9 cellular contexts compared by ENCODE assay signal in the genomic region with DNA sequence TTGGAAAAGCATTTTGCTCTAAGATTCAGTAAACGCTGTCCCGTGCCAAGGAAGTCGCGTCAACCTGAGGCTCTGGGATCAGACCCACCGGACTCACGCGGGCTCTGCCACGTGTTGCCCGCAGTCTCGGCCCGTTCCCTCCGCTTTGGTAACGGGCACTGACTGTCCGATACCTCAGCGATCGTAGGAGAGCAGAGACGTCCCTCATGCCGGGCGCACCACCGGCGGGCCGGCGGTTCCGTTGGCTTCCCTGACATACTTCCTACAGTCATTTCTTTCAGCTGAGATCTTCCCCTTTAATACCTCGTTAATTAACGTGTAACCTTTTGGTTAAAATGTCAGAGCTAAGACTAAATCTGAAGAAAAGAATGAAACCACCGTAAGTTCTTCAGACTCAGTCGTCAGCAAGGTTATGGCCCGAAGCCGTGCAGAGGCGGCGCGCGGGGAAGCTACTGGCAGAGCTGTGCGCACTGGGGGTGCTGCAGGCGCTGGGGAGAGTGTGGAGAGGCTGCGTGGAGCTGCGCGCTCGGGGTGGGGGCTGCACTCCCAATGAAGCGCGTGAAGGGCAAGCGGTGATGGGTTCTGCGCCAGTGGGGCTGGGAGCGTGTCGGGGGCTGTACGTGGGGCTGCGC. TPM values are rescaled to one million over a fixed set of nuclear protein-coding genes. Genes with fewer than 3 reads are reported as not detected.
A peak's percentile ranks its signal among the peaks of the same experiment; 100 is the strongest.
DNase-seq lines count a peak whose midpoint lies in the region; ATAC-seq, FAIRE-seq and TF ChIP-seq lines count a peak whose summit lies in the region.
"Not testable (repeated sequence)": the region's sequence is repeated elsewhere in the genome, so short reads cannot be mapped to it uniquely, and the experiment has no call there.
"Had no signal": no experiment of that assay in that cellular context is flagged by ENCODE, and none has a peak within 500 bp of the region (broad histone marks: within the 10 kb centered on the region; RNA-seq: fewer than 3 reads in every experiment).

No MANE protein-coding gene starts in this region.

- not testable (repeated sequence) for TF ChIP-seq CTCF in glutamatergic neuron (IDR thresholded peaks at IDR 0.05; ENCODE audit: partially characterized antibody, unreplicated experiment); HepG2 (CRISPR knock-in tag; IDR thresholded peaks at IDR 0.05); pancreas (IDR thresholded peaks at IDR 0.05)

- peak in 1 of 5 donors; percentile 0 for DNase-seq in CD8-positive, alpha-beta memory T cell
- DNase-seq in NCI-H526 (lab: John Stamatoyannopoulos, UW), result peak; percentile 23 to 70
- DNase-seq in activated CD8-positive, alpha-beta memory T cell treated with anti-CD3 and anti-CD28 coated beads, Interleukin-2, amount 50 U/mL, for 48 hours, result peak; percentile 53
- DNase-seq in central memory CD8-positive, alpha-beta T cell (ENCODE audit: low spot score in 2 of 2); HepG2 (ENCODE audit: low spot score): not testable (repeated sequence)
- peak; percentile 54 for DNase-seq in glutamatergic neuron
- peak in 3 of 6 donors; percentile 16 to 66 (median 55) for DNase-seq in pancreas
- peak; percentile 2 to 13 for DNase-seq in stimulated activated naive CD8-positive, alpha-beta T cell treated with anti-CD3 and anti-CD28 coated beads, Interleukin-15, amount 100 ng/mL, for 72 hours

- not testable (repeated sequence) for TF ChIP-seq EP300 in HepG2 (IDR thresholded peaks at IDR 0.05; ENCODE audit: low read depth in 2 of 2, low read length in 2 of 2); HepG2 (CRISPR knock-in tag; IDR thresholded peaks at IDR 0.05; ENCODE audit: borderline replicate concordance)

- POLR2A ChIA-PET in CD8-positive, alpha-beta memory T cell (lab: Charles Lee); HepG2 (lab: Yijun Ruan, JAX): not testable (repeated sequence)

- peak; percentile 14 for ATAC-seq in central memory CD8-positive, alpha-beta T cell (replicated peaks; ENCODE audit: extremely low read depth, poor library complexity, severe bottlenecking)
- ATAC-seq in HepG2 (peak; percentile 47; the same call in 1 of the 3 replicates), pancreas (peak; percentile 72 to 84 (median 76))
- ATAC-seq in stimulated activated naive CD8-positive, alpha-beta T cell treated with anti-CD3 and anti-CD28 coated beads, Interleukin-15, amount 100 ng/mL, for 72 hours, result peak; percentile 74

- peak overlapping the region in 6 of 7 donors; percentile 36 to 80 (median 72) for H3K4me3 Mint-ChIP-seq in CD8-positive, alpha-beta memory T cell
- peak overlapping the region; percentile 74 for H3K4me3 Mint-ChIP-seq in central memory CD8-positive, alpha-beta T cell
- H3K4me3 Mint-ChIP-seq in glutamatergic neuron (ENCODE audit: unreplicated experiment), result peak overlapping the region; percentile 82
- H3K4me3 Mint-ChIP-seq in stimulated activated naive CD8-positive, alpha-beta T cell treated with anti-CD3 and anti-CD28 coated beads, Interleukin-15, amount 100 ng/mL, for 72 hours, result peak overlapping the region; percentile 84 to 85

- BruUV-seq in HepG2 (replicated peaks; lab: Mats Ljungman, UMichigan), result not testable (repeated sequence)

- intact Hi-C loops in HepG2 (cut with micrococcal nuclease; ENCODE audit: unreplicated experiment); pancreas (cut with DNase I): not testable (repeated sequence)

- not testable (repeated sequence) for H3K4me1 ChIP-seq in CD8-positive, alpha-beta memory T cell (ENCODE audit: insufficient read depth, low read length); HepG2 (ENCODE audit: insufficient read depth, low read length); pancreas

- TF ChIP-seq RAD21 in HepG2 (CRISPR knock-in tag; IDR thresholded peaks at IDR 0.05), result not testable (repeated sequence)

- H2AFZ ChIP-seq in HepG2 (ENCODE audit: low read length), result not testable (repeated sequence)

- not testable (repeated sequence) for H3K36me3 ChIP-seq in CD8-positive, alpha-beta memory T cell (ENCODE audit: insufficient read depth, low read length); HepG2 (replicated peaks in 1 of 2; ENCODE audit: control insufficient read depth in 1 of 2, insufficient read depth in 2 of 2, low read length in 2 of 2); pancreas

- not testable (repeated sequence) for TF ChIP-seq POLR2A in HepG2 (IDR thresholded peaks at IDR 0.05; ENCODE audit: insufficient read depth in 1 of 2, low read depth in 2 of 2, low read length in 2 of 2)

- not testable (repeated sequence) for H3K9me3 ChIP-seq in CD8-positive, alpha-beta memory T cell (ENCODE audit: low read length); HepG2 (ENCODE audit: low read length); pancreas

- not testable (repeated sequence) for H4K20me1 ChIP-seq in HepG2 (ENCODE audit: insufficient read depth, low read length)

- not testable (repeated sequence) for H3K4me3 ChIP-seq in CD8-positive, alpha-beta memory T cell (ENCODE audit: low read length); HepG2 (replicated peaks in 1 of 3; ENCODE audit: insufficient read depth in 1 of 3, low read depth in 2 of 3, low read length in 3 of 3)
- H3K4me3 ChIP-seq in pancreas, result peak overlapping the region; percentile 15 to 62 (median 35)

- H3K4me1 Mint-ChIP-seq in CD8-positive, alpha-beta memory T cell, result peaks cover 8 to 16% (median 13%) of the 10 kb centered on the region in 3 donors
- not testable (repeated sequence) for H3K4me1 Mint-ChIP-seq in central memory CD8-positive, alpha-beta T cell; glutamatergic neuron (ENCODE audit: low read depth, unreplicated experiment)
- H3K4me1 Mint-ChIP-seq in stimulated activated naive CD8-positive, alpha-beta T cell treated with anti-CD3 and anti-CD28 coated beads, Interleukin-15, amount 100 ng/mL, for 72 hours, result peaks cover 17% of the 10 kb centered on the region

- in situ Hi-C loops in HepG2 (cut with HindIII; ENCODE audit: extremely low pct_ligation_motif_present, low pct_unique_long_range_greater_than_20kb), result not testable (repeated sequence)

- not testable (repeated sequence) for H3K27ac ChIP-seq in CD8-positive, alpha-beta memory T cell (ENCODE audit: low read depth, low read length); HepG2 (ENCODE audit: extremely low read length, insufficient read depth, low read length); pancreas

- not testable (repeated sequence) for H3K27ac Mint-ChIP-seq in CD8-positive, alpha-beta memory T cell; central memory CD8-positive, alpha-beta T cell (ENCODE audit: low read depth); glutamatergic neuron (ENCODE audit: unreplicated experiment); stimulated activated naive CD8-positive, alpha-beta T cell treated with anti-CD3 and anti-CD28 coated beads, Interleukin-15, amount 100 ng/mL, for 72 hours

- 21% methylated on average over 21 of the region's 48 CpGs for WGBS in HepG2 (ENCODE audit: low lambda C conversion rate)
- 1 to 2% methylated on average over 45 to 48 of the region's 48 CpGs for WGBS in pancreas, 2 donors

- H3K9ac ChIP-seq in HepG2 (ENCODE audit: insufficient read depth, low read depth, low read length), result not testable (repeated sequence)

- CTCF ChIA-PET in CD8-positive, alpha-beta memory T cell (lab: Charles Lee); HepG2 (lab: Yijun Ruan, JAX; ENCODE audit: low intra/inter-chr PET ratio, low total read pairs): not testable (repeated sequence)

- H3K4me2 ChIP-seq in HepG2 (ENCODE audit: low read depth, low read length), result not testable (repeated sequence)

- not testable (repeated sequence) for H3K36me3 Mint-ChIP-seq in CD8-positive, alpha-beta memory T cell; central memory CD8-positive, alpha-beta T cell (ENCODE audit: insufficient read depth); glutamatergic neuron (ENCODE audit: unreplicated experiment)

- not testable (repeated sequence) for H3K27me3 ChIP-seq in CD8-positive, alpha-beta memory T cell (ENCODE audit: insufficient read depth, low read length, poor library complexity, severe bottlenecking); HepG2 (ENCODE audit: control insufficient read depth in 1 of 2, insufficient read depth in 2 of 2, low read length in 2 of 2); pancreas

- H3K27me3 Mint-ChIP-seq in CD8-positive, alpha-beta memory T cell, result peaks cover 15 to 23% of the 10 kb centered on the region in 2 donors
- peaks cover 34% of the 10 kb centered on the region for H3K27me3 Mint-ChIP-seq in central memory CD8-positive, alpha-beta T cell
- H3K27me3 Mint-ChIP-seq in glutamatergic neuron (ENCODE audit: unreplicated experiment), result peaks cover 11% of the 10 kb centered on the region
- peaks cover 33% of the 10 kb centered on the region for H3K27me3 Mint-ChIP-seq in stimulated activated naive CD8-positive, alpha-beta T cell treated with anti-CD3 and anti-CD28 coated beads, Interleukin-15, amount 100 ng/mL, for 72 hours

- not testable (repeated sequence) for FAIRE-seq in HepG2 (lab: Jason Lieb, UNC); pancreas (lab: Jason Lieb, UNC)

- H3K9me3 Mint-ChIP-seq in CD8-positive, alpha-beta memory T cell; central memory CD8-positive, alpha-beta T cell; glutamatergic neuron (ENCODE audit: unreplicated experiment); stimulated activated naive CD8-positive, alpha-beta T cell treated with anti-CD3 and anti-CD28 coated beads, Interleukin-15, amount 100 ng/mL, for 72 hours: not testable (repeated sequence)

- H3K79me2 ChIP-seq in HepG2 (ENCODE audit: insufficient read depth, low read length), result not testable (repeated sequence)

RNA-seq across cellular contexts. Expression of gene STEAP1, which starts 35.6 kb away (rescaled TPM):
- not detected for total RNA-seq in CD8-positive, alpha-beta memory T cell
- polyA plus RNA-seq in CD8-positive, alpha-beta memory T cell, result not detected
- total RNA-seq in glutamatergic neuron (ENCODE audit: unreplicated experiment), result not detected
- 17.3 and 24.2 TPM in 2 replicates for total RNA-seq in HepG2 (2016; rRNA removed; fragmentation: Illumina TruSeq; extraction: Trizol)
- 5.6 and 6.9 TPM in 2 replicates for total RNA-seq in HepG2 (2016; cell fraction: cytosol; rRNA removed; fragmentation: Illumina TruSeq; extraction: Trizol; ENCODE audit: low read depth)
- 17.3 and 24.0 TPM in 2 replicates for total RNA-seq in HepG2 (2016; cell fraction: insoluble cytoplasmic fraction; rRNA removed; fragmentation: Illumina TruSeq; extraction: Trizol)
- total RNA-seq in HepG2 (2016; cell fraction: membrane; rRNA removed; fragmentation: Illumina TruSeq; extraction: Trizol), result 6.2 and 7.4 TPM in 2 replicates
- 20.3 and 22.1 TPM in 2 replicates for total RNA-seq in HepG2 (2016; cell fraction: nucleus; rRNA removed; fragmentation: Illumina TruSeq; extraction: Trizol)
- 22.2 and 23.2 TPM in 2 replicates for polyA plus RNA-seq in HepG2 (2011; rRNA removed)
- polyA plus RNA-seq in HepG2 (2011; cell fraction: cytosol; rRNA removed), result 11.0 and 22.5 TPM in 2 replicates
- polyA plus RNA-seq in HepG2 (2011; cell fraction: nucleus; rRNA removed), result 6.9 and 11.7 TPM in 2 replicates
- polyA plus RNA-seq in HepG2 (2012), result 23.5 and 39.3 TPM in 2 replicates
- polyA plus RNA-seq in HepG2 (2016; cell fraction: cytosol; fragmentation: Illumina TruSeq; extraction: Trizol; ENCODE audit: low read depth), result 3.9 and 4.2 TPM in 2 replicates
- 15.0 and 16.3 TPM in 2 replicates for polyA plus RNA-seq in HepG2 (2016; cell fraction: insoluble cytoplasmic fraction; fragmentation: Illumina TruSeq; extraction: Trizol; ENCODE audit: low read depth)
- 4.1 and 5.3 TPM in 2 replicates for polyA plus RNA-seq in HepG2 (2016; cell fraction: membrane; fragmentation: Illumina TruSeq; extraction: Trizol; ENCODE audit: low read depth)
- 32.3 and 34.0 TPM in 2 replicates for polyA plus RNA-seq in HepG2 (2016; cell fraction: nucleus; fragmentation: Illumina TruSeq; extraction: Trizol; ENCODE audit: insufficient read depth, low read depth)
- 3.2 TPM in 1 of 2 replicates, not detected in the other for polyA minus RNA-seq in HepG2 (2011; rRNA and poly(A)+ RNA removed; ENCODE audit: low replicate concordance)
- polyA minus RNA-seq in HepG2 (2011; cell fraction: cytosol; rRNA and poly(A)+ RNA removed), result 6.7 and 7.2 TPM in 2 replicates
- 6.3 and 13.8 TPM in 2 replicates for polyA minus RNA-seq in HepG2 (2011; cell fraction: nucleus; rRNA and poly(A)+ RNA removed)
- 1 to 10 TPM; 1.4 to 8.3 (median 4.0) TPM for total RNA-seq in pancreas
- polyA plus RNA-seq in pancreas, result 1 to 10 TPM; 1.1 to 2.3 TPM
- total RNA-seq: CD4-positive, CD25-positive, alpha-beta regulatory T cell had no signal
- polyA plus RNA-seq: CD4-positive, CD25-positive, alpha-beta regulatory T cell had no signal

Comparison
In these comparisons a context has a peak if more than half of its experiments do, and no peak if none do; other contexts are left out.
1. ATAC-seq: peak in every context shown above with its lines; median percentile 76 in pancreas; 74 in stimulated activated naive CD8-positive, alpha-beta T cell treated with anti-CD3 and anti-CD28 coated beads, Interleukin-15, amount 100 ng/mL, for 72 hours; 47 in HepG2; 14 in central memory CD8-positive, alpha-beta T cell.